8 cellular contexts compared by ENCODE assay signal in genomic region chr12:50187084-50187900, GRCh38. TPM values are rescaled to one million over a fixed set of nuclear protein-coding genes. Genes with fewer than 3 reads are reported as not detected.
DNase-seq lines count a peak whose midpoint lies in the region; ATAC-seq, FAIRE-seq and TF ChIP-seq lines count a peak whose summit lies in the region.

No MANE protein-coding gene starts in this region.

- peaks cover 0 to 4% of the 10 kb centered on the region in 2 donors for H3K4me1 ChIP-seq in naive thymus-derived CD4-positive, alpha-beta T cell (ENCODE audit: control insufficient read depth in 2 of 2, insufficient read depth in 2 of 2, low read length in 2 of 2)

- H3K4me1 Mint-ChIP-seq in activated T-helper 17 cell treated with anti-CD3 and anti-CD28 coated beads, Interleukin-2, amount 50 U/mL, for 72 hours, result peaks cover 39% of the 10 kb centered on the region
- peaks cover 12 to 57% (median 14%) of the 10 kb centered on the region in 7 donors for H3K4me1 Mint-ChIP-seq in naive thymus-derived CD4-positive, alpha-beta T cell

- no peaks in the 10 kb centered on the region for H3K27me3 ChIP-seq in naive thymus-derived CD4-positive, alpha-beta T cell (ENCODE audit: control insufficient read depth in 2 of 2, insufficient read depth in 2 of 2, low read length in 2 of 2)

- H3K27me3 Mint-ChIP-seq in activated T-helper 17 cell treated with anti-CD3 and anti-CD28 coated beads, Interleukin-2, amount 50 U/mL, for 72 hours, result no peaks in the 10 kb centered on the region
- no peaks in the 10 kb centered on the region for H3K27me3 Mint-ChIP-seq in naive thymus-derived CD4-positive, alpha-beta T cell

- H3K36me3 ChIP-seq in naive thymus-derived CD4-positive, alpha-beta T cell (ENCODE audit: control insufficient read depth in 2 of 3, insufficient read depth in 3 of 3, low read length in 3 of 3), result peaks cover 0 to 16% (median 6%) of the 10 kb centered on the region in 3 experiments

- peak; percentile 77 for ATAC-seq in HG02870 (IDR thresholded peaks at IDR 0.05; ENCODE audit: unreplicated experiment)
- ATAC-seq in activated T-helper 17 cell treated with anti-CD3 and anti-CD28 coated beads, Interleukin-2, amount 50 U/mL, for 72 hours (replicated peaks), result peak; percentile 77
- ATAC-seq in naive thymus-derived CD4-positive, alpha-beta T cell, result peak; percentile 37
- ATAC-seq in HG02571 (IDR thresholded peaks at IDR 0.05; ENCODE audit: unreplicated experiment), result no peak
- no peak for ATAC-seq in HG03025 (IDR thresholded peaks at IDR 0.05; ENCODE audit: low FRiP score, unreplicated experiment)
- ATAC-seq in GM19035 (IDR thresholded peaks at IDR 0.05; ENCODE audit: unreplicated experiment), result no peak

- no peak for TF ChIP-seq CTCF in GM12865 (IDR thresholded peaks at IDR 0.05; ENCODE audit: insufficient read depth, low read depth, low read length, missing control alignments)
- TF ChIP-seq CTCF in D721Med (IDR thresholded peaks at IDR 0.05; ENCODE audit: insufficient read depth, missing control alignments), result no peak

- CTCF ChIA-PET in naive thymus-derived CD4-positive, alpha-beta T cell (lab: Charles Lee), result interaction anchor here (0.6 to 1.6 kb wide), 3 partner anchors 14 to 1432 kb away, joined by 3 to 5 read pairs (median 3); no protein-coding TSS in a partner anchor

- POLR2A ChIA-PET in naive thymus-derived CD4-positive, alpha-beta T cell (lab: Charles Lee), result interaction anchor here (1.2 to 1.7 kb wide), 3 partner anchors 29 to 97 kb away, joined by 3 to 6 read pairs (median 4); partner anchors contain the start of gene COX14

- H3K4me3 Mint-ChIP-seq in activated T-helper 17 cell treated with anti-CD3 and anti-CD28 coated beads, Interleukin-2, amount 50 U/mL, for 72 hours, result peak overlapping the region; percentile 78
- H3K4me3 Mint-ChIP-seq in naive thymus-derived CD4-positive, alpha-beta T cell, result peak overlapping the region in 1 of 10 donors; percentile 70

- DNase-seq in GM12865 (ENCODE audit: low read depth) (peak; percentile 49), D721Med (ENCODE audit: insufficient read length, low spot score) (no peak)
- DNase-seq in naive thymus-derived CD4-positive, alpha-beta T cell, result peak in 1 of 9 donors; percentile 49

- H3K27ac Mint-ChIP-seq in activated T-helper 17 cell treated with anti-CD3 and anti-CD28 coated beads, Interleukin-2, amount 50 U/mL, for 72 hours, result peak overlapping the region; percentile 85
- peak overlapping the region in 6 of 9 donors; percentile 10 to 92 (median 71) for H3K27ac Mint-ChIP-seq in naive thymus-derived CD4-positive, alpha-beta T cell

- no peak overlapping the region for H3K27ac ChIP-seq in naive thymus-derived CD4-positive, alpha-beta T cell (ENCODE audit: low read depth, low read length)

- H3K36me3 Mint-ChIP-seq in activated T-helper 17 cell treated with anti-CD3 and anti-CD28 coated beads, Interleukin-2, amount 50 U/mL, for 72 hours (ENCODE audit: low read depth), result peaks cover 74% of the 10 kb centered on the region
- peaks cover 0 to 19% (median 8%) of the 10 kb centered on the region in 5 donors for H3K36me3 Mint-ChIP-seq in naive thymus-derived CD4-positive, alpha-beta T cell

- H3K9me3 ChIP-seq in naive thymus-derived CD4-positive, alpha-beta T cell (ENCODE audit: control insufficient read depth in 2 of 3, low read length in 3 of 3), result no peaks in the 10 kb centered on the region

- no peaks in the 10 kb centered on the region for H3K9me3 Mint-ChIP-seq in activated T-helper 17 cell treated with anti-CD3 and anti-CD28 coated beads, Interleukin-2, amount 50 U/mL, for 72 hours
- no peaks in the 10 kb centered on the region for H3K9me3 Mint-ChIP-seq in naive thymus-derived CD4-positive, alpha-beta T cell

- no peak for FAIRE-seq in D721Med (lab: Jason Lieb, UNC)

- no peak overlapping the region for H3K4me3 ChIP-seq in GM12865 (ENCODE audit: low read depth, low read length)
- H3K4me3 ChIP-seq in naive thymus-derived CD4-positive, alpha-beta T cell (ENCODE audit: low read length), result no peak overlapping the region

- intact Hi-C loops in naive thymus-derived CD4-positive, alpha-beta T cell (cut with micrococcal nuclease), result loop anchor here in 1 of 2 donors (2.0 kb wide), 1 partner anchor 34 kb away; no protein-coding TSS in a partner anchor

RNA-seq across cellular contexts. Expression of gene CERS5, which starts 20.1 kb away (rescaled TPM):
- total RNA-seq in activated T-helper 17 cell treated with anti-CD3 and anti-CD28 coated beads, Interleukin-2, amount 50 U/mL, for 72 hours, result 10 to 100 TPM; 72.0 to 77.6 TPM
- 10 to 100 TPM; 41.0 to 52.2 (median 47.7) TPM for total RNA-seq in naive thymus-derived CD4-positive, alpha-beta T cell
- 10 to 100 TPM; 33.7 to 38.1 TPM for polyA plus RNA-seq in naive thymus-derived CD4-positive, alpha-beta T cell

Comparison
In these comparisons a context has a peak if more than half of its experiments do, and no peak if none do; other contexts are left out.
1. ATAC-seq: peak in HG02870 (single experiment), activated T-helper 17 cell treated with anti-CD3 and anti-CD28 coated beads, Interleukin-2, amount 50 U/mL, for 72 hours (single experiment) and naive thymus-derived CD4-positive, alpha-beta T cell (single experiment); none in HG02571 (single experiment), HG03025 (single experiment) and GM19035 (single experiment).